In the genomic region with DNA sequence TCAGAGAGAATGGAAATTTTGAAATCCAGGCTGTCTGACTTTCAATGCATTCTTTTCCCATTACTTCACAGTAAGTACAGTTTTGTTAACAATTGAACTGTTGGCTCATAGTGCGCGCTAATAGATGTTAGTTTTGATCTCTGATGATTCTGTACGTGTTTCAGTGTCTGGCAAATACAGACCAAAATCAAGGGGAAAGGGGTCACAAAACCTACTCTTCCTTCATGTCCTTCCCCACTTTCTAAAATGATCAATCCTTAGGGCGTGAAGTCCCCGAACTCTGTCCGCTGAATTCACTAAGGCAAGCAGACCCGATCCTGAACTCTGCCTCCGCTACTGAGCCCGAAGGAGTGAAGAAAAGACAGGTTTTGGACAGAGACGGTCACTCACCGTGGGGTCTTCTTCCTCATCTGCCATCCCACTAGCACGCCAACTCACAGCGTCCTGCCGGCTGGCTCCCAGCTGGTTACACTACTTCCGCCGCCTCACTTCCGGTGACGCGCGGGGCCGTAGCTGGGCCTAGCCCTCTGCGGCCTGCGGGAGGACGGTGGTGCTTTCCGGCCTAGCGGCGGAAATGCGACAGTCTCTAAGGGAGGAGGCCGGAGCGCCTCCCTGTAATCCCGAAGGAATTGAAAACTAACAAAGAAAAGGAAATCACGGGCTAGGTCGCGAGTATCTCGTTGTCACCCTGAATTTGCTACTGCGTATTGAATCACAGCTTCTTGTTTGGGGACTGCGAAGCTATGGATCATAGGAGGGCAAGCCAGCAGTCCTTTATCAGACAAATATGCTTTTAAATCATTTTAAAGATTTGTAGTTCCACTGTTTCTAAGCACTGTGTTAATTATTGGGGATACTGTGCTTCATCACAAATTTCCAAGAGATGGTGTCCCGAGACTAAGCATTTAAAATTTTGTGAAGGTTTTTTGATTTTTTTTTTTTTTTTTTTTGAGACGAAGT, we compare ENCODE assay signal across 8 cellular contexts. TPM values are rescaled to one million over a fixed set of nuclear protein-coding genes. Genes with fewer than 3 reads are reported as not detected.
DNase-seq lines count a peak whose midpoint lies in the region; ATAC-seq and TF ChIP-seq lines count a peak whose summit lies in the region.

A gene with protein sequence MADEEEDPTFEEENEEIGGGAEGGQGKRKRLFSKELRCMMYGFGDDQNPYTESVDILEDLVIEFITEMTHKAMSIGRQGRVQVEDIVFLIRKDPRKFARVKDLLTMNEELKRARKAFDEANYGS (minus strand): TSS at position 473 of the 960 bp plus-strand sequence. CDS start 56 bp downstream, at position 417.

- TF ChIP-seq POLR2A in right lobe of liver (IDR thresholded peaks at IDR 0.05): peak; percentile 96

- peaks cover 18% of the 10 kb centered on the region for H3K4me1 ChIP-seq in CD4-positive, CD25-positive, alpha-beta regulatory T cell (ENCODE audit: control insufficient read depth, insufficient read depth, low read length, poor library complexity, severe bottlenecking)
- peaks cover 0 to 8% (median 6%) of the 10 kb centered on the region in 4 donors for H3K4me1 ChIP-seq in right lobe of liver

- DNase-seq in CD4-positive, CD25-positive, alpha-beta regulatory T cell: peak; percentile 82 to 93 (median 86)
- DNase-seq in NCI-H774 (lab: John Stamatoyannopoulos, UW) (peak; percentile 91), dorsolateral prefrontal cortex (peak; percentile 91 to 98 (median 96)), right lobe of liver (peak; percentile 95 to 97 (median 96))
- peak; percentile 94 for DNase-seq in activated CD4-positive, alpha-beta memory T cell treated with anti-CD3 and anti-CD28 coated beads for 36 hours
- DNase-seq in stimulated activated CD4-positive, alpha-beta T cell treated with anti-CD3 and anti-CD28 coated beads, Interleukin-4, amount 100 ng/mL, for 4 hours: peak; percentile 81 to 83

- CTCF ChIA-PET in activated CD4-positive, alpha-beta memory T cell treated with anti-CD3 and anti-CD28 coated beads for 36 hours (lab: Charles Lee): interaction anchor here (0.7 to 2.6 kb wide), 10 partner anchors 8 to 118 kb away, joined by 3 to 13 read pairs (median 4); a partner anchor contains a TSS

- peaks cover 2% of the 10 kb centered on the region for H3K36me3 ChIP-seq in CD4-positive, CD25-positive, alpha-beta regulatory T cell (ENCODE audit: control insufficient read depth, insufficient read depth, low read length)
- H3K36me3 ChIP-seq in right lobe of liver: no peaks in the 10 kb centered on the region

- H3K27ac ChIP-seq in CD4-positive, CD25-positive, alpha-beta regulatory T cell (ENCODE audit: insufficient read depth, low read length, poor library complexity, severe bottlenecking): peak within 1 kb of the TSS; percentile 94
- peak within 1 kb of the TSS; percentile 78 to 100 (median 97) for H3K27ac ChIP-seq in dorsolateral prefrontal cortex
- H3K27ac ChIP-seq in right lobe of liver: peak within 1 kb of the TSS; percentile 87 to 92 (median 90)

- intact Hi-C loops in activated CD4-positive, alpha-beta memory T cell treated with anti-CD3 and anti-CD28 coated beads for 36 hours (cut with micrococcal nuclease): loop anchor here (1.0 kb wide), 4 partner anchors 14 to 36 kb away; a partner anchor contains a TSS
- intact Hi-C loops in dorsolateral prefrontal cortex (cut with DNase I) (loop anchor here (1.0 to 5.0 kb wide), 2 partner anchors 23 to 34 kb away; a partner anchor contains a TSS), right lobe of liver (cut with DNase I) (no loop called here)

- H3K9me3 Mint-ChIP-seq in CD4-positive, CD25-positive, alpha-beta regulatory T cell: no peaks in the 10 kb centered on the region
- H3K9me3 Mint-ChIP-seq in activated CD4-positive, alpha-beta memory T cell treated with anti-CD3 and anti-CD28 coated beads for 36 hours: no peaks in the 10 kb centered on the region

- peak in 55 of 56 donors; percentile 6 to 72 (median 54) for TF ChIP-seq CTCF in dorsolateral prefrontal cortex (IDR thresholded peaks at IDR 0.05 in 54 of 56, conservative IDR thresholded peaks at IDR 0.05 in 2 of 56; ENCODE audit: low read depth in 1 of 56, partially characterized antibody in 56 of 56)
- TF ChIP-seq CTCF in right lobe of liver (IDR thresholded peaks at IDR 0.05): peak in 3 of 4 donors; percentile 21 to 48 (median 24)

- POLR2A ChIA-PET in activated CD4-positive, alpha-beta memory T cell treated with anti-CD3 and anti-CD28 coated beads for 36 hours (lab: Charles Lee): interaction anchor here (0.9 to 2.0 kb wide), 6 partner anchors 8 to 139 kb away, joined by 3 to 26 read pairs (median 5); a partner anchor contains a TSS

- H3K4me3 ChIP-seq in CD4-positive, CD25-positive, alpha-beta regulatory T cell (ENCODE audit: low read depth, low read length): peak within 1 kb of the TSS; percentile 96
- H3K4me3 ChIP-seq in dorsolateral prefrontal cortex (peak within 1 kb of the TSS; percentile 58 to 100 (median 84)), right lobe of liver (peak within 1 kb of the TSS; percentile 74 to 85 (median 77))

- peaks cover 2 to 26% (median 18%) of the 10 kb centered on the region in 4 donors for H3K4me1 Mint-ChIP-seq in CD4-positive, CD25-positive, alpha-beta regulatory T cell
- peaks cover 17% of the 10 kb centered on the region for H3K4me1 Mint-ChIP-seq in activated CD4-positive, alpha-beta memory T cell treated with anti-CD3 and anti-CD28 coated beads for 36 hours (ENCODE audit: low read depth)

- H3K27me3 Mint-ChIP-seq in CD4-positive, CD25-positive, alpha-beta regulatory T cell: peaks cover 21% of the 10 kb centered on the region
- H3K27me3 Mint-ChIP-seq in activated CD4-positive, alpha-beta memory T cell treated with anti-CD3 and anti-CD28 coated beads for 36 hours: no peaks in the 10 kb centered on the region

- H3K4me3 Mint-ChIP-seq in CD4-positive, CD25-positive, alpha-beta regulatory T cell: peak within 1 kb of the TSS; percentile 94 to 98 (median 97)
- peak within 1 kb of the TSS; percentile 99 for H3K4me3 Mint-ChIP-seq in activated CD4-positive, alpha-beta memory T cell treated with anti-CD3 and anti-CD28 coated beads for 36 hours

- H3K27ac Mint-ChIP-seq in CD4-positive, CD25-positive, alpha-beta regulatory T cell: peak within 1 kb of the TSS; percentile 99 to 100 (median 100)
- peak within 1 kb of the TSS; percentile 95 for H3K27ac Mint-ChIP-seq in activated CD4-positive, alpha-beta memory T cell treated with anti-CD3 and anti-CD28 coated beads for 36 hours

- H3K27me3 ChIP-seq in CD4-positive, CD25-positive, alpha-beta regulatory T cell (ENCODE audit: control insufficient read depth, insufficient read depth, low read length): no peaks in the 10 kb centered on the region
- no peaks in the 10 kb centered on the region for H3K27me3 ChIP-seq in dorsolateral prefrontal cortex
- H3K27me3 ChIP-seq in right lobe of liver: no peaks in the 10 kb centered on the region

- peaks cover 4% of the 10 kb centered on the region for H3K36me3 Mint-ChIP-seq in CD4-positive, CD25-positive, alpha-beta regulatory T cell
- peaks cover 6% of the 10 kb centered on the region for H3K36me3 Mint-ChIP-seq in activated CD4-positive, alpha-beta memory T cell treated with anti-CD3 and anti-CD28 coated beads for 36 hours

- peak; percentile 98 to 99 for ATAC-seq in CD4-positive, CD25-positive, alpha-beta regulatory T cell (ENCODE audit: low read depth in 2 of 2)
- ATAC-seq in GM19395 (IDR thresholded peaks at IDR 0.05; ENCODE audit: unreplicated experiment) (peak; percentile 99), HG03565 (IDR thresholded peaks at IDR 0.05; ENCODE audit: unreplicated experiment) (peak; percentile 98), right lobe of liver (peak; percentile 100)

- H3K9me3 ChIP-seq in CD4-positive, CD25-positive, alpha-beta regulatory T cell (ENCODE audit: control insufficient read depth in 2 of 2, low read length in 2 of 2): no peaks in the 10 kb centered on the region
- H3K9me3 ChIP-seq in right lobe of liver: no peaks in the 10 kb centered on the region

- WGBS in right lobe of liver (ENCODE audit: insufficient coverage, low coverage, low lambda C conversion rate, missing lambda C conversion rate): 4% methylated on average over 35 of the region's 39 CpGs

RNA-seq across cellular contexts. Expression of the gene that starts here (rescaled TPM):
- total RNA-seq in CD4-positive, CD25-positive, alpha-beta regulatory T cell: 31.3 TPM
- 1 to 10 TPM in 2 of 4 donors, under 1 TPM in 2; 0.89 to 2.6 (median 1.5) TPM for polyA plus RNA-seq in CD4-positive, CD25-positive, alpha-beta regulatory T cell
- 10 to 100 TPM; 28.4 to 29.0 TPM for total RNA-seq in activated CD4-positive, alpha-beta memory T cell treated with anti-CD3 and anti-CD28 coated beads for 36 hours
- total RNA-seq in dorsolateral prefrontal cortex (10 to 100 TPM; 41.9 to 89.0 (median 66.0) TPM), right lobe of liver (10 to 100 TPM; 19.2 to 41.1 (median 26.4) TPM)

Comparison
In these comparisons a context has a peak if more than half of its experiments do, and no peak if none do; other contexts are left out.
1. Peak in every context shown above with its lines: DNase-seq, ATAC-seq, H3K4me3 ChIP-seq and H3K27ac ChIP-seq.
2. intact Hi-C loops: an anchor here in activated CD4-positive, alpha-beta memory T cell treated with anti-CD3 and anti-CD28 coated beads for 36 hours (1.0 kb wide) and dorsolateral prefrontal cortex (1.0 to 5.0 kb wide); none called in right lobe of liver.